In the genomic region with DNA sequence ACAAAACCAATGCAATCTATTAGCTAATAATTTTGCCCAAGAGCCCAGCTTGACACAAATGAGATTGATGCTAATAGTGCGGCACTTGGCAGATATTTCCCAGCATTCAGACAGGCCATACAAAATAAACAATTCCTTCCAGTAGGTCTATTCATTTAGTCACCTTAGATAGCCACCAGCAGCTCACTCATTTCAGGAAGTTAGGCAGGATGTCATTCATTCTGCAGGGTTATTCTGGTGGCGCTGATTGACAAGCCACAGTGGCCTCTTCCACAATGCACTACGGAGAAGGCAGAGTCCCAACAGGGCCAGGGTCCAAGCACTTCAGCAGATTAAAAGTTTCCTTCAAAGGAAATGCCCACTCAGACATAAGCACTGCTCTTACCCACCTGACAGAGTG, we compare ENCODE assay signal across 14 cellular contexts. TPM values are rescaled to one million over a fixed set of nuclear protein-coding genes. Genes with fewer than 3 reads are reported as not detected.
A peak's percentile ranks its signal among the peaks of the same experiment; 100 is the strongest.
DNase-seq lines count a peak whose midpoint lies in the region; ATAC-seq and TF ChIP-seq lines count a peak whose summit lies in the region.
"Had no signal": no experiment of that assay in that cellular context is flagged by ENCODE, and none has a peak within 500 bp of the region (broad histone marks: within the 10 kb centered on the region; RNA-seq: fewer than 3 reads in every experiment).

No MANE protein-coding gene starts in this region.

- H3K9me3 ChIP-seq in BLaER1 treated with 17β-estradiol and CSF1 and Interleukin-3, amounts not matched to agents 10 nM and 100 nM (replicated peaks in 1 of 11) = peaks cover 0 to 11% (median 0%) of the 10 kb centered on the region in 11 experiments; a peak in 4 of 22 replicates
- no peaks in the 10 kb centered on the region for H3K9me3 ChIP-seq in colonic mucosa
- no peaks in the 10 kb centered on the region for H3K9me3 ChIP-seq in effector memory CD4-positive, alpha-beta T cell (ENCODE audit: control insufficient read depth, low read length)

- intact Hi-C loops in colonic mucosa (cut with DNase I) = no loop called here

- peak overlapping the region in 7 of 11 experiments; percentile 20 to 53 (median 31); a peak in 10 of 22 replicates for H3K9ac ChIP-seq in BLaER1 treated with 17β-estradiol and CSF1 and Interleukin-3, amounts not matched to agents 10 nM and 100 nM
- no peak overlapping the region for H3K9ac ChIP-seq in colonic mucosa (ENCODE audit: low read depth in 2 of 2, low read length in 2 of 2)
- H3K9ac ChIP-seq: GM23248 had no signal

- peak overlapping the region; percentile 57 to 91 (median 78) for H3K4me2 ChIP-seq in BLaER1 treated with 17β-estradiol and CSF1 and Interleukin-3, amounts not matched to agents 10 nM and 100 nM

- peak overlapping the region in 3 of 10 experiments; percentile 5 to 23 (median 14); a peak in 2 of 20 replicates for H3K4me3 ChIP-seq in BLaER1 treated with 17β-estradiol and CSF1 and Interleukin-3, amounts not matched to agents 10 nM and 100 nM
- no peak overlapping the region for H3K4me3 ChIP-seq in colonic mucosa
- no peak overlapping the region for H3K4me3 ChIP-seq in effector memory CD4-positive, alpha-beta T cell (ENCODE audit: insufficient read depth, low read depth, low read length, poor library complexity, severe bottlenecking)
- H3K4me3 ChIP-seq: GM23248 had no signal

- no peaks in the 10 kb centered on the region for H3K27me3 ChIP-seq in BLaER1 treated with 17β-estradiol and CSF1 and Interleukin-3, amounts not matched to agents 10 nM and 100 nM
- no peaks in the 10 kb centered on the region for H3K27me3 ChIP-seq in colonic mucosa
- no peaks in the 10 kb centered on the region for H3K27me3 ChIP-seq in effector memory CD4-positive, alpha-beta T cell (replicated peaks; ENCODE audit: control insufficient read depth, insufficient read depth, low read length, poor library complexity, severe bottlenecking)

- ATAC-seq in GM19023 (IDR thresholded peaks at IDR 0.05; ENCODE audit: unreplicated experiment) (peak; percentile 62), left lobe of liver (peak; percentile 44)

- peaks cover 5 to 97% (median 95%) of the 10 kb centered on the region in 11 experiments; a peak in 19 of 22 replicates for H4K20me1 ChIP-seq in BLaER1 treated with 17β-estradiol and CSF1 and Interleukin-3, amounts not matched to agents 10 nM and 100 nM

- peaks cover 54 to 96% (median 79%) of the 10 kb centered on the region in 11 experiments for H3K36me3 ChIP-seq in BLaER1 treated with 17β-estradiol and CSF1 and Interleukin-3, amounts not matched to agents 10 nM and 100 nM
- no peaks in the 10 kb centered on the region for H3K36me3 ChIP-seq in colonic mucosa
- no peaks in the 10 kb centered on the region for H3K36me3 ChIP-seq in effector memory CD4-positive, alpha-beta T cell (ENCODE audit: control insufficient read depth, insufficient read depth, low read length)

- TF ChIP-seq CTCF in colonic mucosa (IDR thresholded peaks at IDR 0.05) = no peak

- peaks cover 55 to 98% (median 79%) of the 10 kb centered on the region in 10 experiments for H3K4me1 ChIP-seq in BLaER1 treated with 17β-estradiol and CSF1 and Interleukin-3, amounts not matched to agents 10 nM and 100 nM
- no peaks in the 10 kb centered on the region for H3K4me1 ChIP-seq in colonic mucosa
- H3K4me1 ChIP-seq in effector memory CD4-positive, alpha-beta T cell (ENCODE audit: control insufficient read depth, insufficient read depth, low read length, poor library complexity, severe bottlenecking) = no peaks in the 10 kb centered on the region

- peak overlapping the region in 9 of 11 experiments; percentile 26 to 61 (median 51); a peak in 17 of 22 replicates for H3K27ac ChIP-seq in BLaER1 treated with 17β-estradiol and CSF1 and Interleukin-3, amounts not matched to agents 10 nM and 100 nM
- no peak overlapping the region for H3K27ac ChIP-seq in colonic mucosa
- H3K27ac ChIP-seq in effector memory CD4-positive, alpha-beta T cell (ENCODE audit: insufficient read depth, low read length, poor library complexity, severe bottlenecking) = no peak overlapping the region
- H3K27ac ChIP-seq: C4-2B, GM23248 had no signal

- DNase-seq in MV-4-11 (lab: John Stamatoyannopoulos, UW) = peak; percentile 12
- DNase-seq in left lobe of liver (ENCODE audit: low spot score) = no peak
- no peak for DNase-seq in colonic mucosa
- no peak for DNase-seq in foreskin melanocyte
- DNase-seq in effector memory CD4-positive, alpha-beta T cell = no peak
- no peak for DNase-seq in NCI-H1048 (lab: John Stamatoyannopoulos, UW)
- DNase-seq: hippocampal formation; NCI-H2029; SHP77 treated with DMSO at 0.1 percent for 48 hours; stimulated activated CD4-positive, alpha-beta T cell treated with anti-CD3 and anti-CD28 coated beads, Interleukin-2, amount 100 ng/mL, for 24 hours had no signal

RNA-seq across cellular contexts. Expression of a gene that starts 55.8 kb away (rescaled TPM):
- total RNA-seq in left lobe of liver = 35.7 TPM
- total RNA-seq in colonic mucosa = 10 to 100 TPM; 10.9 to 12.4 TPM
- total RNA-seq: GM23248 had no signal

Comparison
In these comparisons a context has a peak if more than half of its experiments do, and no peak if none do; other contexts are left out.
1. H3K27ac ChIP-seq: peak in BLaER1 treated with 17β-estradiol and CSF1 and Interleukin-3, amounts not matched to agents 10 nM and 100 nM (9 of 11); none in colonic mucosa (single experiment) and effector memory CD4-positive, alpha-beta T cell (single experiment).
2. H3K9ac ChIP-seq: peak in BLaER1 treated with 17β-estradiol and CSF1 and Interleukin-3, amounts not matched to agents 10 nM and 100 nM (7 of 11); none in colonic mucosa (0 of 2).